ENCODE assay signal across 9 cellular contexts in the genomic region with DNA sequence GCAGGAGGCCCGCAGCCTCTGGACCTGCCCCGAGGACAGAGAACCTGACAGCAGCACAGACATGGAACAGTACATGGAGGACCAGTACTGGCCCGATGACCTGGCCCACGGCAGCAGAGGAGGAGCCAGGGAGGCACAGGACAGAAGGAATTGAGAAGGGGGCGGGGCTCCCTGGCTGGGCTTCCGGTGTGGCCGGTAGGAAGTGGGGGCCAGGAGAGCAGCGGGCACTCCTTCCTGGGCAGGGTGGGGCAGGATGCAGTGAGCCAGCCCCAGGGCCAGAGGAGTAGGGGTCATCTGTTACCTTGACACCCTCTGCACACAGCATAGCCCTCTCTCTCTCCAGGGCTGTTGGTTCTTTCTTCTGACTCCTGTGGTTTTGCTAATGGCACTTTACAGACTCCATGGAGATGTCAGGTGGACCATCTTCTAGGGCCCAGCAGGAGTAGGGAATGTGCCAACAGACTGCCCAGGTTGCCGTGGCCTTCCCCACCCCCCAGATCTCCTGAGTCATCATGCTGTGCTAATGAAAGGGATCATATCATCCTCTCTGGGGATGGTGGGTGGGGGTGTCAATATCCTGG. TPM values are rescaled to one million over a fixed set of nuclear protein-coding genes. Genes with fewer than 3 reads are reported as not detected.
DNase-seq lines count a peak whose midpoint lies in the region; ATAC-seq and TF ChIP-seq lines count a peak whose summit lies in the region.
"Had no signal": no experiment of that assay in that cellular context is flagged by ENCODE, and none has a peak within 500 bp of the region (broad histone marks: within the 10 kb centered on the region; RNA-seq: fewer than 3 reads in every experiment).

No MANE protein-coding gene starts in this region.

- peak overlapping the region; percentile 54 to 96 (median 74) for H3K27ac ChIP-seq in Peyer's patch
- H3K27ac ChIP-seq in epithelial cell of prostate: peak overlapping the region; percentile 60

- ATAC-seq in GM19397 (IDR thresholded peaks at IDR 0.05; ENCODE audit: unreplicated experiment): no peak

- DNase-seq in ELR (ENCODE audit: low read depth) (peak; percentile 41), Peyer's patch (peak; percentile 59 to 88 (median 73)), epithelial cell of prostate (ENCODE audit: low read depth, low spot score) (no peak), renal cortical epithelial cell (ENCODE audit: low read depth) (peak; percentile 43), NCI-H2081 treated with DMSO at 0.1 percent for 48 hours (lab: John Stamatoyannopoulos, UW) (no peak), NCI-H446 (lab: John Stamatoyannopoulos, UW) (no peak)
- no peak for DNase-seq in stimulated activated CD4-positive, alpha-beta T cell treated with anti-CD3 and anti-CD28 coated beads, Interleukin-2, amount 100 ng/mL, for 48 hours
- DNase-seq: stimulated activated CD4-positive, alpha-beta T cell treated with anti-CD3 and anti-CD28 coated beads, Interleukin-4, amount 100 ng/mL, for 24 hours had no signal

- H3K9me3 ChIP-seq in Peyer's patch: no peaks in the 10 kb centered on the region

- no peak for TF ChIP-seq POLR2A in Peyer's patch (IDR thresholded peaks at IDR 0.05)

- peak in 1 of 6 experiments; percentile 4 for TF ChIP-seq CTCF in Peyer's patch (IDR thresholded peaks at IDR 0.05)

- no peak overlapping the region for H3K4me3 ChIP-seq in Peyer's patch

- H3K4me1 ChIP-seq in Peyer's patch: peaks cover 11 to 51% (median 40%) of the 10 kb centered on the region in 4 donors

- peaks cover 0 to 11% (median 0%) of the 10 kb centered on the region in 3 donors for H3K36me3 ChIP-seq in Peyer's patch

- H3K27me3 ChIP-seq in Peyer's patch: no peaks in the 10 kb centered on the region

RNA-seq across cellular contexts. Expression of a gene that starts 8.6 kb away (rescaled TPM):
- 10 to 100 TPM; 50.3 to 90.0 (median 70.6) TPM for total RNA-seq in Peyer's patch
- 2.1 and 9.4 TPM in 2 replicates for total RNA-seq in renal cortical epithelial cell

RNA-seq across cellular contexts. Expression of a gene that starts 9.1 kb away (rescaled TPM):
- total RNA-seq in Peyer's patch: 10 to 100 TPM in 2 of 4 donors, 1 to 10 TPM in 2; 9.6 to 17.3 (median 11.5) TPM
- total RNA-seq in renal cortical epithelial cell: 58.3 and 85.3 TPM in 2 replicates

Comparison
In these comparisons a context has a peak if more than half of its experiments do, and no peak if none do; other contexts are left out.
1. DNase-seq: peak in ELR (single experiment), Peyer's patch (3 of 3) and renal cortical epithelial cell (single experiment); none in epithelial cell of prostate (single experiment), NCI-H2081 treated with DMSO at 0.1 percent for 48 hours (single experiment), NCI-H446 (0 of 2) and stimulated activated CD4-positive, alpha-beta T cell treated with anti-CD3 and anti-CD28 coated beads, Interleukin-2, amount 100 ng/mL, for 48 hours (0 of 2).